Comparison of ENCODE assay signal across 22 cellular contexts in the genomic region with DNA sequence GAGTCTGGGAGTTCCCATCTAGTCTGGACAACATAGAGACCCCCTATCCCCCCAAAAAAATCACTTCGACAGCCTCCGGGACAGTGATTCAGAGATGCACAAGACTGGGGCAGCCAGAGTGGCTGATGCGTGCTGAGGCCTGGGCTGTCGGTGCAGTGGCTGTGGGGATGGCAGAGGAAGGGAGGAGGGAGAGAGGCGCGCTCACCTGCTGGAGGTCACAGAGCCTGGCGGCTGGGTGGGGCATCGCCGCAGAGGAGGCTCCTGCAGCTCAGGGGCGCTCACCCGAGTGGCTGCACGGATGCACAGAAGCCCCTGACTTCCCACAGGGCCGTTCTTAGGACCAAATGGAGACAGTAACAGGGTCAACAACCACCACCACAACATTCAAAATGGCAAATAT.
"Had no signal": no experiment of that assay in that cellular context is flagged by ENCODE, and none has a peak within 500 bp of the region (broad histone marks: within the 10 kb centered on the region; RNA-seq: fewer than 3 reads in every experiment).

No MANE protein-coding gene starts in this region.

- H3K36me3 ChIP-seq: brain microvascular endothelial cell, cardiac muscle cell had no signal

- H3K27ac Mint-ChIP-seq: activated CD4-positive, alpha-beta memory T cell treated with anti-CD3 and anti-CD28 coated beads for 36 hours; activated CD4-positive, alpha-beta T cell treated with anti-CD3 and anti-CD28 coated beads, Interleukin-2, amount 10 ng/mL, durations not matched to agents 7 days and 5 days; activated naive CD4-positive, alpha-beta T cell treated with anti-CD3 and anti-CD28 coated beads for 36 hours; activated naive CD8-positive, alpha-beta T cell treated with anti-CD3 and anti-CD28 coated beads for 36 hours; activated T-helper 17 cell treated with anti-CD3 and anti-CD28 coated beads, Interleukin-2, amount 50 U/mL, for 72 hours; T-helper 17 cell had no signal

- ATAC-seq: activated T-helper 17 cell treated with anti-CD3 and anti-CD28 coated beads, Interleukin-2, amount 50 U/mL, for 72 hours; T-helper 17 cell had no signal

- H3K27me3 Mint-ChIP-seq: T-helper 17 cell had no signal

- H3K4me1 Mint-ChIP-seq: activated CD4-positive, alpha-beta T cell treated with anti-CD3 and anti-CD28 coated beads, Interleukin-2, amount 10 ng/mL, durations not matched to agents 7 days and 5 days had no signal

- H3K27ac ChIP-seq: brain microvascular endothelial cell, cardiac muscle cell had no signal

- H3K4me3 ChIP-seq: cardiac muscle cell had no signal

- H3K36me3 Mint-ChIP-seq: activated CD4-positive, alpha-beta memory T cell treated with anti-CD3 and anti-CD28 coated beads for 36 hours had no signal

- H3K4me3 Mint-ChIP-seq: activated CD4-positive, alpha-beta memory T cell treated with anti-CD3 and anti-CD28 coated beads for 36 hours; activated CD4-positive, alpha-beta T cell treated with anti-CD3 and anti-CD28 coated beads, Interleukin-2, amount 10 ng/mL, durations not matched to agents 7 days and 5 days; activated naive CD4-positive, alpha-beta T cell treated with anti-CD3 and anti-CD28 coated beads for 36 hours; activated naive CD8-positive, alpha-beta T cell treated with anti-CD3 and anti-CD28 coated beads for 36 hours; activated T-helper 17 cell treated with anti-CD3 and anti-CD28 coated beads, Interleukin-2, amount 50 U/mL, for 72 hours; T-helper 17 cell had no signal

- H3K27me3 ChIP-seq: brain microvascular endothelial cell, cardiac muscle cell had no signal

- DNase-seq: activated CD4-positive, alpha-beta memory T cell treated with anti-CD3 and anti-CD28 coated beads for 36 hours; activated CD4-positive, alpha-beta T cell treated with anti-CD3 and anti-CD28 coated beads, Interleukin-2, amount 10 ng/mL, durations not matched to agents 7 days and 5 days; activated CD4-positive, CD25-positive, alpha-beta regulatory T cell; activated gamma-delta T cell; activated naive CD4-positive, alpha-beta T cell treated with anti-CD3 and anti-CD28 coated beads for 36 hours; activated naive CD8-positive, alpha-beta T cell treated with anti-CD3 and anti-CD28 coated beads for 36 hours; activated T-cell treated with anti-CD3 and anti-CD28 coated beads for 4 hours; activated T-cell treated with anti-CD3 and anti-CD28 coated beads, Interleukin-2, amount 50 U/mL, for 48 hours; brain microvascular endothelial cell; KG1; NCI-H1092 treated with DMSO at 0.1 percent for 48 hours; NCI-H1417 treated with DMSO at 0.1 percent for 48 hours; NCI-H1694 treated with DMSO at 0.1 percent for 48 hours; NCI-H2029 treated with DMSO at 0.1 percent for 48 hours; NCI-H345; NCI-H524; NCI-H82; SIG-M5; T-helper 17 cell; T-helper 9 cell had no signal
